Comparison of ENCODE assay signal across 8 cellular contexts in genomic region chr14:63727736-63728728, GRCh38. TPM values are rescaled to one million over a fixed set of nuclear protein-coding genes. Genes with fewer than 3 reads are reported as not detected.
DNase-seq lines count a peak whose midpoint lies in the region; ATAC-seq, FAIRE-seq and TF ChIP-seq lines count a peak whose summit lies in the region.

A gene with protein sequence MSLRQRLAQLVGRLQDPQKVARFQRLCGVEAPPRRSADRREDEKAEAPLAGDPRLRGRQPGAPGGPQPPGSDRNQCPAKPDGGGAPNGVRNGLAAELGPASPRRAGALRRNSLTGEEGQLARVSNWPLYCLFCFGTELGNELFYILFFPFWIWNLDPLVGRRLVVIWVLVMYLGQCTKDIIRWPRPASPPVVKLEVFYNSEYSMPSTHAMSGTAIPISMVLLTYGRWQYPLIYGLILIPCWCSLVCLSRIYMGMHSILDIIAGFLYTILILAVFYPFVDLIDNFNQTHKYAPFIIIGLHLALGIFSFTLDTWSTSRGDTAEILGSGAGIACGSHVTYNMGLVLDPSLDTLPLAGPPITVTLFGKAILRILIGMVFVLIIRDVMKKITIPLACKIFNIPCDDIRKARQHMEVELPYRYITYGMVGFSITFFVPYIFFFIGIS (minus strand): TSS chr14:63728065. CDS start chr14:63727944, 121 bp downstream.

- H3K4me3 Mint-ChIP-seq in natural killer cell: peak within 1 kb of the TSS; percentile 99

- no peaks in the 10 kb centered on the region for H3K9me3 Mint-ChIP-seq in natural killer cell

- H3K27ac Mint-ChIP-seq in natural killer cell: peak within 1 kb of the TSS; percentile 90 to 94

- no peak for FAIRE-seq in RCC 7860 (lab: Jason Lieb, UNC)

- no peaks in the 10 kb centered on the region for H3K27me3 Mint-ChIP-seq in natural killer cell (ENCODE audit: low read depth in 2 of 2)

- peak; percentile 82 for ATAC-seq in GM21360 (IDR thresholded peaks at IDR 0.05; ENCODE audit: unreplicated experiment)
- ATAC-seq in natural killer cell: peak; percentile 90 to 97 (median 91)

- intact Hi-C loops in natural killer cell (cut with micrococcal nuclease): loop anchor here (2.0 to 5.0 kb wide), 2 partner anchors 46 to 87 kb away; partner anchors contain the start of gene WDR89

- peak within 1 kb of the TSS; percentile 90 for H3K4me3 ChIP-seq in fibroblast of mammary gland (ENCODE audit: control insufficient read depth, low read depth, low read length)

- peaks cover 37 to 47% of the 10 kb centered on the region in 2 donors for H3K4me1 Mint-ChIP-seq in natural killer cell

- peak; percentile 16 for TF ChIP-seq CTCF in fibroblast of mammary gland (conservative IDR thresholded peaks at IDR 0.05; ENCODE audit: control insufficient read depth, insufficient read depth, low read depth, low read length)
- peak; percentile 30 for TF ChIP-seq CTCF in natural killer cell (IDR thresholded peaks at IDR 0.05)

- no peaks in the 10 kb centered on the region for H3K36me3 Mint-ChIP-seq in natural killer cell

- DNase-seq in DMS 273 treated with DMSO at 0.1 percent for 48 hours (lab: John Stamatoyannopoulos, UW): peak; percentile 10
- peak; percentile 75 for DNase-seq in HT-29 (ENCODE audit: low spot score)
- DNase-seq in RCC 7860 (ENCODE audit: low spot score): peak; percentile 44
- DNase-seq in activated T-helper 1 cell treated with anti-CD3 and anti-CD28 coated beads, Interleukin-2, amount 50 U/mL, for 16 hours (ENCODE audit: low read depth in 1 of 2, low spot score in 1 of 2): peak; percentile 50 to 67
- peak; percentile 75 for DNase-seq in fibroblast of mammary gland (ENCODE audit: low read depth)
- DNase-seq in natural killer cell: peak; percentile 79
- peak; percentile 75 for DNase-seq in stimulated activated naive CD4-positive, alpha-beta T cell treated with Interleukin-2 at 50 U/mL for 16 hours (lab: John Stamatoyannopoulos, UW)

RNA-seq across cellular contexts. Expression of the gene that starts here (rescaled TPM):
- total RNA-seq in HT-29 (2014; rRNA removed; shearing (Covaris generic)): 6.5 and 11.1 TPM in 2 replicates
- total RNA-seq in natural killer cell: 10 to 100 TPM; 17.8 to 23.4 (median 23.3) TPM

Comparison
In these comparisons a context has a peak if more than half of its experiments do, and no peak if none do; other contexts are left out.
1. Peak in every context shown above with its lines: DNase-seq, ATAC-seq and H3K4me3 ChIP-seq.
2. DNase-seq: peak in every context shown above with its lines; median percentile 79 in natural killer cell; 75 in HT-29; 75 in fibroblast of mammary gland; 75 in stimulated activated naive CD4-positive, alpha-beta T cell treated with Interleukin-2 at 50 U/mL for 16 hours; 58 in activated T-helper 1 cell treated with anti-CD3 and anti-CD28 coated beads, Interleukin-2, amount 50 U/mL, for 16 hours; 44 in RCC 7860; 10 in DMS 273 treated with DMSO at 0.1 percent for 48 hours.